In genomic region chr13:109610517-109610916, GRCh38 we compare ENCODE assay signal across 9 cellular contexts.
DNase-seq lines count a peak whose midpoint lies in the region; ATAC-seq and TF ChIP-seq lines count a peak whose summit lies in the region.
"Had no signal": no experiment of that assay in that cellular context is flagged by ENCODE, and none has a peak within 500 bp of the region (broad histone marks: within the 10 kb centered on the region; RNA-seq: fewer than 3 reads in every experiment).

No MANE protein-coding gene starts in this region.

- H3K4me3 ChIP-seq in SJSA1 (no peak overlapping the region), body of pancreas (no peak overlapping the region), mesendoderm (ENCODE audit: low read length) (no peak overlapping the region)

- intact Hi-C loops in body of pancreas (cut with DNase I) = no loop called here

- no peak overlapping the region for H2AK5ac ChIP-seq in mesendoderm (ENCODE audit: low read length)

- no peaks in the 10 kb centered on the region for H3K79me1 ChIP-seq in mesendoderm (ENCODE audit: low read length)

- no peak overlapping the region for H4K8ac ChIP-seq in mesendoderm (ENCODE audit: low read depth, low read length)

- H3K27me3 ChIP-seq in SJSA1 (replicated peaks) = peaks cover 69% of the 10 kb centered on the region
- no peaks in the 10 kb centered on the region for H3K27me3 ChIP-seq in body of pancreas
- H3K27me3 ChIP-seq in mesendoderm (ENCODE audit: insufficient read depth, low read length, poor library complexity) = no peaks in the 10 kb centered on the region

- H2BK120ac ChIP-seq in mesendoderm (ENCODE audit: low read depth, low read length) = no peak overlapping the region

- H3K36me3 ChIP-seq in SJSA1 = no peaks in the 10 kb centered on the region
- no peaks in the 10 kb centered on the region for H3K36me3 ChIP-seq in body of pancreas (replicated peaks in 1 of 2; ENCODE audit: insufficient read depth in 1 of 2, low read depth in 2 of 2)
- H3K36me3 ChIP-seq in mesendoderm (ENCODE audit: control insufficient read depth, insufficient read depth, low read length) = no peaks in the 10 kb centered on the region

- H3K79me2 ChIP-seq in mesendoderm (ENCODE audit: control insufficient read depth, insufficient read depth, low read length) = no peaks in the 10 kb centered on the region

- ATAC-seq in body of pancreas (no peak), GM21737 (IDR thresholded peaks at IDR 0.05; ENCODE audit: unreplicated experiment) (no peak), HG03442 (IDR thresholded peaks at IDR 0.05; ENCODE audit: unreplicated experiment) (no peak)

- H3K9ac ChIP-seq in mesendoderm (ENCODE audit: low read length) = no peak overlapping the region

- H3K4ac ChIP-seq in mesendoderm (ENCODE audit: low read depth, low read length) = no peak overlapping the region

- H3K23ac ChIP-seq in mesendoderm (ENCODE audit: low read length) = no peak overlapping the region

- 43 to 59% methylated on average over 4 of the region's 4 CpGs for WGBS in body of pancreas, 2 donors
- no CpG with 5 or more reads among the region's 4 CpGs for WGBS in mesendoderm (ENCODE audit: extremely low coverage, insufficient coverage, low lambda C conversion rate)

- H3K4me2 ChIP-seq in mesendoderm (ENCODE audit: low read length) = no peak overlapping the region

- H3K27ac ChIP-seq in SJSA1 (no peak overlapping the region), body of pancreas (no peak overlapping the region), mesendoderm (ENCODE audit: low read depth, low read length) (no peak overlapping the region)

- no peak overlapping the region for H3K18ac ChIP-seq in mesendoderm (ENCODE audit: low read length)

- H2BK5ac ChIP-seq in mesendoderm (ENCODE audit: low read length) = no peak overlapping the region

- no peaks in the 10 kb centered on the region for H3K4me1 ChIP-seq in SJSA1 (replicated peaks)
- H3K4me1 ChIP-seq in body of pancreas = no peaks in the 10 kb centered on the region
- H3K4me1 ChIP-seq in mesendoderm (ENCODE audit: control insufficient read depth, low read depth, low read length) = no peaks in the 10 kb centered on the region

- peak in 4 of 7 experiments; percentile 16 to 22 (median 18) for TF ChIP-seq CTCF in body of pancreas (IDR thresholded peaks at IDR 0.05)

- no peak overlapping the region for H4K5ac ChIP-seq in mesendoderm (ENCODE audit: low read length)

- H3K56ac ChIP-seq in mesendoderm (ENCODE audit: low read length) = no peak overlapping the region

- TF ChIP-seq POLR2A in body of pancreas (IDR thresholded peaks at IDR 0.05) = no peak

- H3K9me3 ChIP-seq in SJSA1 (replicated peaks) (no peaks in the 10 kb centered on the region), body of pancreas (no peaks in the 10 kb centered on the region)

- no peak overlapping the region for H2BK15ac ChIP-seq in mesendoderm (replicated peaks; ENCODE audit: low read depth)

- DNase-seq in NOMO-1 treated with DMSO at 0.1 percent for 48 hours (lab: John Stamatoyannopoulos, UW; ENCODE audit: unreplicated experiment) (peak; percentile 12), NOMO-1 treated with dmso at 0.1 percent for 144 hours (lab: John Stamatoyannopoulos, UW; ENCODE audit: unreplicated experiment) (no peak), SJSA1 (ENCODE audit: low read depth in 1 of 2, low spot score in 2 of 2) (peak; percentile 60 to 85), body of pancreas (peak; percentile 12 to 35 (median 14)), mesendoderm (peak; percentile 56), NCI-H2081 treated with DMSO at 0.1 percent for 48 hours (lab: John Stamatoyannopoulos, UW) (no peak)
- DNase-seq: activated B cell treated with CpG ODN at 0.5 μM for 24 hours had no signal

Comparison
In these comparisons a context has a peak if more than half of its experiments do, and no peak if none do; other contexts are left out.
1. DNase-seq: peak in NOMO-1 treated with DMSO at 0.1 percent for 48 hours (single experiment), SJSA1 (2 of 2), body of pancreas (4 of 4) and mesendoderm (single experiment); none in NOMO-1 treated with dmso at 0.1 percent for 144 hours (single experiment) and NCI-H2081 treated with DMSO at 0.1 percent for 48 hours (single experiment).